Comparison of ENCODE assay signal across 13 cellular contexts in the genomic region with DNA sequence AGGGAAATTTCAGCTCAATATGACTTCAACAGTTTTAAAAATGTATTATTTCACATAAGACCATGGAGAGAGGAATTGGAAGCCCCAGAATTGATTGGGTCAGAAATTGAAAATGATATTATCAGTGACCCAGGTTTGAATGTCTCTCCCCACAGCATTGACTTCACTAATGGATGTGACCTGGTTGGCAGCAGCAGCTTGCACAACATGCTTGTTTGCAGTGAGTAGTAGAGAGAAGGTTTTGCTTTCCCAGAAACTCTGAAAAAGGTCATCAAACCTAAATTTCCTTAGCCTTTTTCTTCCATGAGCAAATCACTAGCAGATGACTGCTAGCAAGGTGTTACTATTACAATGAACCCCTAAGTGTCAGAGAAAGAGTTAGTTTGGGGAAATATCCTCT. TPM values are rescaled to one million over a fixed set of nuclear protein-coding genes. Genes with fewer than 3 reads are reported as not detected.
"Had no signal": no experiment of that assay in that cellular context is flagged by ENCODE, and none has a peak within 500 bp of the region (broad histone marks: within the 10 kb centered on the region; RNA-seq: fewer than 3 reads in every experiment).

No MANE protein-coding gene starts in this region.

RNA-seq across cellular contexts. Expression of gene SFTPA1, which starts 52.5 kb away (rescaled TPM):
- total RNA-seq: activated B cell treated with CpG ODN at 0.5 μM for 24 hours; activated CD4-positive, alpha-beta memory T cell treated with anti-CD3 and anti-CD28 coated beads for 36 hours; activated CD4-positive, alpha-beta memory T cell treated with anti-CD3 and anti-CD28 coated beads, Interleukin-2, amount 10 ng/mL, durations not matched to agents 7 days and 5 days; activated CD4-positive, alpha-beta T cell treated with anti-CD3 and anti-CD28 coated beads for 36 hours; activated CD4-positive, alpha-beta T cell treated with anti-CD3 and anti-CD28 coated beads, Interleukin-2, amount 10 ng/mL, durations not matched to agents 24 days and 14 days; activated CD4-positive, alpha-beta T cell treated with anti-CD3 and anti-CD28 coated beads, Interleukin-2, amount 10 ng/mL, durations not matched to agents 7 days and 5 days; activated CD8-positive, alpha-beta memory T cell treated with anti-CD3 and anti-CD28 coated beads for 36 hours; activated CD8-positive, alpha-beta memory T cell treated with anti-CD3 and anti-CD28 coated beads, Interleukin-2, amount 10 ng/mL, durations not matched to agents 7 days and 5 days; activated CD8-positive, alpha-beta T cell treated with anti-CD3 and anti-CD28 coated beads for 36 hours; activated CD8-positive, alpha-beta T cell treated with anti-CD3 and anti-CD28 coated beads, Interleukin-2, amount 10 ng/mL, durations not matched to agents 7 days and 5 days; T-helper 1 cell treated with Interleukin-12 subunit alpha and Interleukin-12 subunit beta and Interleukin-4 antibody, amounts not matched to agents 30 ng/mL and 1 ng/mL, for 36 hours; T-helper 17 cell; T-helper 2 cell treated with Interferon-gamma antibody and Interleukin-4, amounts not matched to agents 100 ng/mL and 5 ng/mL, for 36 hours had no signal
